Comparison of ENCODE assay signal across 8 cellular contexts in the genomic region with DNA sequence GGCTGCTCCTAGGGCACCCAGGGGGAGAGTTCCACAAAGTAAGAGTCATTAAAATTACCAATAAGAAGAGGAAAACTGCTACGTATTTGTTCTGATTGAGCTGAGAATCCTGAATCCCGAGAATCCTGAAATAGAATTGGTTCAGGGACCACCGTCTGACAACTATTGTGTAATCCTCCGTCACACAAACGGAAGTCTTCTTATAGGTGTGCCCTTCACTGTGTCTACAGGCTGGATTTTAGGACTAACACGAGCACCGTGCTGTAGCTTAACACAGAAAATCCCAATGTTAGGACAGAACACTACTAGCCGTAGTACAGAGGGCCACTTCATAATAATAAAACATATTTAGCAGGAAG. TPM values are rescaled to one million over a fixed set of nuclear protein-coding genes. Genes with fewer than 3 reads are reported as not detected.
A peak's percentile ranks its signal among the peaks of the same experiment; 100 is the strongest.
DNase-seq lines count a peak whose midpoint lies in the region; ATAC-seq and TF ChIP-seq lines count a peak whose summit lies in the region.

No MANE protein-coding gene starts in this region.

- no peak for TF ChIP-seq CTCF in CD14-positive monocyte (IDR thresholded peaks at IDR 0.05)
- no peak for TF ChIP-seq CTCF in KMS-11 (conservative IDR thresholded peaks at IDR 0.05; ENCODE audit: low read depth, low read length)
- TF ChIP-seq CTCF in coronary artery (IDR thresholded peaks at IDR 0.05), result no peak
- no peak for TF ChIP-seq CTCF in neural progenitor cell (IDR thresholded peaks at IDR 0.05)

- no peaks in the 10 kb centered on the region for H3K9me3 ChIP-seq in neural progenitor cell (ENCODE audit: low read depth)

- H2AFZ ChIP-seq in KMS-11 (ENCODE audit: low read depth) (peak overlapping the region; percentile 99), neural progenitor cell (replicated peaks) (peak overlapping the region; percentile 93)

- H3K4me1 ChIP-seq in KMS-11 (ENCODE audit: low read depth, poor library complexity, severe bottlenecking), result peaks cover 11% of the 10 kb centered on the region
- H3K4me1 ChIP-seq in neural progenitor cell, result peaks cover 7% of the 10 kb centered on the region

- H3K9me3 Mint-ChIP-seq in CD14-positive monocyte (peaks cover 3 to 18% (median 8%) of the 10 kb centered on the region in 7 donors), neural progenitor cell (peaks cover 14% of the 10 kb centered on the region)

- H3K36me3 Mint-ChIP-seq in CD14-positive monocyte (no peaks in the 10 kb centered on the region), neural progenitor cell (peaks cover 2% of the 10 kb centered on the region)

- DNase-seq in CD14-positive monocyte (ENCODE audit: low spot score) (no peak), coronary artery (ENCODE audit: low spot score) (no peak), neural progenitor cell (ENCODE audit: low spot score) (no peak), NCI-H1105 treated with DMSO at 0.1 percent for 48 hours (lab: John Stamatoyannopoulos, UW) (no peak), putamen (ENCODE audit: low spot score) (no peak)

- intact Hi-C loops in CD14-positive monocyte (cut with micrococcal nuclease), result no loop called here

- peaks cover 8% of the 10 kb centered on the region for H3F3A ChIP-seq in neural progenitor cell (ENCODE audit: low read depth)

- H3K27ac Mint-ChIP-seq in CD14-positive monocyte (no peak overlapping the region), neural progenitor cell (no peak overlapping the region)

- H3K27me3 ChIP-seq in KMS-11 (ENCODE audit: insufficient read depth, low read depth) (no peaks in the 10 kb centered on the region), neural progenitor cell (peaks cover 25% of the 10 kb centered on the region)

- H3K27me3 Mint-ChIP-seq in CD14-positive monocyte (ENCODE audit: low read depth in 3 of 3) (peaks cover 3 to 12% (median 8%) of the 10 kb centered on the region in 3 donors), neural progenitor cell (ENCODE audit: insufficient read depth, low read depth) (peaks cover 12% of the 10 kb centered on the region)

- H3K36me3 ChIP-seq in KMS-11 (ENCODE audit: insufficient read depth) (no peaks in the 10 kb centered on the region), neural progenitor cell (no peaks in the 10 kb centered on the region)

- ATAC-seq in GM21526 (IDR thresholded peaks at IDR 0.05; ENCODE audit: low FRiP score, unreplicated experiment), result no peak
- no peak for ATAC-seq in HG03442 (IDR thresholded peaks at IDR 0.05; ENCODE audit: unreplicated experiment)

- H3K4me3 Mint-ChIP-seq in CD14-positive monocyte (peak overlapping the region; percentile 69 to 86), neural progenitor cell (peak overlapping the region; percentile 61)

- H3K27ac ChIP-seq in KMS-11 (0 out of 2 replicates have a peak overlapping the region, but pooled peaks have one; percentile 5), coronary artery (no peak overlapping the region), neural progenitor cell (no peak overlapping the region)

- H3K4me3 ChIP-seq in KMS-11 (IDR thresholded peaks at IDR 0.05; ENCODE audit: insufficient read depth, low read depth, low read length) (no peak overlapping the region), coronary artery (peak overlapping the region; percentile 77), neural progenitor cell (peak overlapping the region; percentile 41)

- H3K4me1 Mint-ChIP-seq in CD14-positive monocyte (peaks cover 20% of the 10 kb centered on the region), neural progenitor cell (peaks cover 10% of the 10 kb centered on the region)

- H3K4me2 ChIP-seq in KMS-11 (peak overlapping the region; percentile 88), neural progenitor cell (peak overlapping the region; percentile 82)

- no peaks in the 10 kb centered on the region for H4K20me1 ChIP-seq in KMS-11 (ENCODE audit: insufficient read depth)
- no peaks in the 10 kb centered on the region for H4K20me1 ChIP-seq in neural progenitor cell (ENCODE audit: low read depth)

- H3K9ac ChIP-seq in KMS-11 (peak overlapping the region; percentile 48; the same call in 1 of the 2 replicates), neural progenitor cell (no peak overlapping the region)

- H3K79me2 ChIP-seq in KMS-11 (ENCODE audit: insufficient read depth, low read depth) (no peaks in the 10 kb centered on the region), neural progenitor cell (ENCODE audit: low read depth) (no peaks in the 10 kb centered on the region)

RNA-seq across cellular contexts. Expression of a gene that starts 50.6 kb away (rescaled TPM):
- not detected for polyA plus RNA-seq in CD14-positive monocyte
- 10.3 and 15.3 TPM in 2 replicates for total RNA-seq in neural progenitor cell (ENCODE audit: low replicate concordance)

RNA-seq across cellular contexts. Expression of a gene that starts 59.8 kb away (rescaled TPM):
- 1 to 10 TPM; 5.2 to 7.8 TPM for polyA plus RNA-seq in CD14-positive monocyte
- 15.9 and 16.2 TPM in 2 replicates for total RNA-seq in neural progenitor cell (ENCODE audit: low replicate concordance)
